28 cellular contexts compared by ENCODE assay signal in the genomic region with DNA sequence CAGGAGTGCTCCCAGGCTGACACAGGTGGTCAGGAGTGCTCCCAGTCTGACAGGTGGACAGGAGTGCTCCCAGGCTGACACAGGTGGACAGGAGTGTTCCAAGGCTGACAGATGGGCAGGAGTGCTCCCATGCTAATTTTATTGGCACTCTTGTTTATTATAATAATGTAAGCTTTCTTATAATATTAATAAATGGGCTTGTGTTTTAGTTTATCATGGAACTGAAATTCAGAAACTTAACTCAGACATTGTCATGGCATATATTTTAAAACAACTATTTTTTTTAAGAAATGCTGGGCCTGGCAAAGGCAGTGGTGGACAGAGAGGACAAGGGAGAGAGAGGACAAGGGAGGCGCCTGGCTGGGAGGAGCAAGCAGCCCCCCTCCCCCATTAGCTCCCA. TPM values are rescaled to one million over a fixed set of nuclear protein-coding genes. Genes with fewer than 3 reads are reported as not detected.
"Had no signal": no experiment of that assay in that cellular context is flagged by ENCODE, and none has a peak within 500 bp of the region (broad histone marks: within the 10 kb centered on the region; RNA-seq: fewer than 3 reads in every experiment).

No MANE protein-coding gene starts in this region.

- H3K27me3 ChIP-seq: neural progenitor cell, neutrophil, ovary, spleen, suprapubic skin, testis, tibial artery, transverse colon, upper lobe of right lung, uterus had no signal

- DNase-seq: naive thymus-derived CD4-positive, alpha-beta T cell; natural killer cell; ovary; psoas muscle; spleen; stimulated activated CD4-positive, alpha-beta T cell treated with anti-CD3 and anti-CD28 coated beads, Interleukin-12 subunit alpha, Interleukin-12 subunit beta, amount 100 ng/mL, for 4 hours; stimulated activated CD4-positive, alpha-beta T cell treated with anti-CD3 and anti-CD28 coated beads, Interleukin-1b, Interleukin-23, amount 100 ng/mL, for 48 hours; stimulated activated CD4-positive, alpha-beta T cell treated with anti-CD3 and anti-CD28 coated beads, Interleukin-4, amount 100 ng/mL, for 1 hour; stimulated activated CD4-positive, alpha-beta T cell treated with anti-CD3 and anti-CD28 coated beads, Interleukin-4, amount 100 ng/mL, for 4 hours; stimulated activated CD8-positive, alpha-beta memory T cell treated with anti-CD3 and anti-CD28 coated beads, Interleukin-4, amount 100 ng/mL, for 48 hours; stimulated activated naive CD4-positive, alpha-beta T cell; stimulated activated naive CD8-positive, alpha-beta T cell treated with anti-CD3 and anti-CD28 coated beads, Interleukin-15, amount 100 ng/mL, for 72 hours; stimulated activated naive CD8-positive, alpha-beta T cell treated with anti-CD3 and anti-CD28 coated beads, Interleukin-15, Interleukin-2, amounts not matched to agents 100 U/mL and 50 U/mL, for 24 hours; testis; tibial artery; transverse colon; upper lobe of right lung; uterus had no signal

- H3K4me1 ChIP-seq: parathyroid adenoma, psoas muscle, spleen, suprapubic skin, testis, tibial artery, transverse colon, upper lobe of right lung, uterus had no signal

- H3K4me3 ChIP-seq: neural progenitor cell, ovary, psoas muscle, skin epidermis, smooth muscle cell, spleen, suprapubic skin, testis, tibial artery, transverse colon, upper lobe of right lung, uterus had no signal

- H3K27ac ChIP-seq: neural progenitor cell, neutrophil, ovary, parathyroid adenoma, psoas muscle, skin epidermis, spleen, suprapubic skin, testis, tibial artery, transverse colon, upper lobe of right lung, uterus had no signal

- H3K9me3 ChIP-seq: neutrophil, ovary, psoas muscle, spleen, suprapubic skin, testis, tibial artery, transverse colon, upper lobe of right lung, uterus had no signal

- H2AFZ ChIP-seq: neural progenitor cell, parathyroid adenoma had no signal

- H3K36me3 ChIP-seq: neural progenitor cell, neutrophil, ovary, spleen, suprapubic skin, tibial artery, transverse colon, upper lobe of right lung, uterus had no signal

- H3K4me2 ChIP-seq: neural progenitor cell, smooth muscle cell had no signal

- H3K9ac ChIP-seq: neural progenitor cell, parathyroid adenoma had no signal

- H3K79me2 ChIP-seq: parathyroid adenoma had no signal

- ATAC-seq: naive thymus-derived CD4-positive, alpha-beta T cell; natural killer cell; psoas muscle; right cardiac atrium; sciatic nerve; stimulated activated memory B cell treated with anti-CD40 and anti-IgM and Interleukin-4, amounts not matched to agents 10 μg/mL and 1 μg/mL and 100 μg/mL, for 72 hours; stimulated activated naive CD8-positive, alpha-beta T cell treated with anti-CD3 and anti-CD28 coated beads, Interleukin-15, amount 100 ng/mL, for 72 hours; stimulated activated naive CD8-positive, alpha-beta T cell treated with anti-CD3 and anti-CD28 coated beads, Interleukin-15, Interleukin-2, amounts not matched to agents 100 U/mL and 50 U/mL, for 24 hours; upper lobe of right lung had no signal

RNA-seq across cellular contexts. Expression of gene ANO7, which starts 18.7 kb away (rescaled TPM):
- polyA plus RNA-seq: neural cell had no signal
